Comparison of ENCODE assay signal across 8 cellular contexts in the genomic region with DNA sequence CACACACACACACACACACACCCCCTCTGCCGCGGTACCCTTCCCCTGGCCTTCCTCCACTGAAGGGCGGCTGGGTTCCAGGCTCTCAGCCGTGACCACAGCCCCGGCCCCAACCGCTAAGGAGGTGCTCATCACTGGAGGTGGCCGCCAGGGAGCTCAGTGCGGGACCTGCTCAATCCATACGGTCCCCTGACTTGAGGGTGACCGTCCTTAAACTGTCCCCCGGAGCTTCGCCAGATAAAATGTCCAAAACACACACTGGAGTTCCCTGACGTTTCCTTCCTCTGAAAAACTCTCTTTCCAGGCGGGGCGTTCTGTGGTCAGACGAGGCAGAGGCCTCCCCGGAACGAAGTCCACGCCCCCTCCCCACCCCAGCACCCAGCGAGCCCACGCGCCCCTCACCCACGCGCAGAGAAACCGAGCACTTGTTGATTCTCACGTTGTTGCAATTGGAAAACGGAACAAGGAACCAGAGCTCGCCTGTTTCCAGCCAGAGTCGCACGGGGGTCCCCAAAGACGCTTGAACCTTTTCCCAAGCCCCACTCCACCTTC. TPM values are rescaled to one million over a fixed set of nuclear protein-coding genes. Genes with fewer than 3 reads are reported as not detected.
DNase-seq lines count a peak whose midpoint lies in the region; ATAC-seq and TF ChIP-seq lines count a peak whose summit lies in the region.

No MANE protein-coding gene starts in this region.

- in situ Hi-C loops in G401 (cut with HindIII; ENCODE audit: low sequenced_read_pairs): no loop called here

- H3K4me1 Mint-ChIP-seq in activated T-cell treated with anti-CD3 and anti-CD28 coated beads, Interleukin-2, amount 50 U/mL, for 4 hours (ENCODE audit: low read depth): peaks cover 64% of the 10 kb centered on the region

- H3K4me3 ChIP-seq in LNCaP clone FGC (ENCODE audit: low read depth, low read length) (peak overlapping the region; percentile 78), foreskin fibroblast (ENCODE audit: low read depth in 1 of 2, low read length in 2 of 2) (peak overlapping the region; percentile 42 to 52), neutrophil (ENCODE audit: low read depth in 1 of 2, low read length in 1 of 2) (peak overlapping the region; percentile 89 to 94)

- peak; percentile 16 to 20 for ATAC-seq in activated T-cell treated with anti-CD3 and anti-CD28 coated beads, Interleukin-2, amount 50 U/mL, for 4 hours

- H3K27ac ChIP-seq in neutrophil: peak overlapping the region; percentile 100

- H3K4me1 ChIP-seq in neutrophil (ENCODE audit: control insufficient read depth in 1 of 2, insufficient read depth in 1 of 2, low read depth in 1 of 2, low read length in 1 of 2): peaks cover 62 to 63% of the 10 kb centered on the region in 2 experiments

- H3K36me3 ChIP-seq in neutrophil: peaks cover 14% of the 10 kb centered on the region

- peak overlapping the region; percentile 97 for H3K4me3 Mint-ChIP-seq in activated T-cell treated with anti-CD3 and anti-CD28 coated beads, Interleukin-2, amount 50 U/mL, for 4 hours

- no peaks in the 10 kb centered on the region for H3K9me3 ChIP-seq in neutrophil

- CTCF ChIA-PET in GM10248 (lab: Yijun Ruan, JAX): interaction anchor here (0.9 to 3.4 kb wide), 5 partner anchors 9 to 148 kb away, joined by 3 to 17 read pairs (median 5); no protein-coding TSS in a partner anchor

- peak; percentile 47 for DNase-seq in GM10248 (ENCODE audit: extremely low spot score)
- DNase-seq in LNCaP clone FGC (ENCODE audit: low read depth): no peak
- DNase-seq in activated T-cell treated with anti-CD3 and anti-CD28 coated beads, Interleukin-2, amount 50 U/mL, for 4 hours: peak; percentile 58
- peak in 1 of 2 donors; percentile 15 for DNase-seq in foreskin fibroblast
- no peak for DNase-seq in AG08396 (ENCODE audit: low spot score)
- DNase-seq in NCI-H2107 treated with DMSO at 0.1 percent for 48 hours (lab: John Stamatoyannopoulos, UW; ENCODE audit: unreplicated experiment): no peak
- no peak for DNase-seq in G401 (ENCODE audit: low spot score)

- no peaks in the 10 kb centered on the region for H3K9me3 Mint-ChIP-seq in activated T-cell treated with anti-CD3 and anti-CD28 coated beads, Interleukin-2, amount 50 U/mL, for 4 hours

- no peak for TF ChIP-seq CTCF in GM10248 (IDR thresholded peaks at IDR 0.05; ENCODE audit: control extremely low read depth, extremely low read depth, low read depth, missing control alignments)
- TF ChIP-seq CTCF in LNCaP clone FGC (IDR thresholded peaks at IDR 0.05; ENCODE audit: control insufficient read depth, extremely low read depth, insufficient read depth): no peak
- TF ChIP-seq CTCF in foreskin fibroblast (IDR thresholded peaks at IDR 0.05; ENCODE audit: low read depth, low read length): no peak
- no peak for TF ChIP-seq CTCF in neutrophil (IDR thresholded peaks at IDR 0.05)

- no peaks in the 10 kb centered on the region for H3K27me3 Mint-ChIP-seq in activated T-cell treated with anti-CD3 and anti-CD28 coated beads, Interleukin-2, amount 50 U/mL, for 4 hours (ENCODE audit: low read depth)

- H3K36me3 Mint-ChIP-seq in activated T-cell treated with anti-CD3 and anti-CD28 coated beads, Interleukin-2, amount 50 U/mL, for 4 hours (ENCODE audit: insufficient read depth): peaks cover 22% of the 10 kb centered on the region

- H3K27me3 ChIP-seq in neutrophil: no peaks in the 10 kb centered on the region

- POLR2A ChIA-PET in GM10248 (lab: Yijun Ruan, JAX): interaction anchor here (0.5 to 0.7 kb wide), 3 partner anchors 8 to 95 kb away, joined by 4 to 7 read pairs (median 5); no protein-coding TSS in a partner anchor

RNA-seq across cellular contexts. Expression of a gene that starts 1.4 kb away (rescaled TPM):
- 10 to 100 TPM; 28.1 to 32.9 (median 32.3) TPM for total RNA-seq in activated T-cell treated with anti-CD3 and anti-CD28 coated beads, Interleukin-2, amount 50 U/mL, for 4 hours
- total RNA-seq in G401 (2014; rRNA removed; shearing (Covaris generic)): 1.3 and 3.4 TPM in 2 replicates

Comparison
In these comparisons a context has a peak if more than half of its experiments do, and no peak if none do; other contexts are left out.
1. DNase-seq: peak in GM10248 (single experiment) and activated T-cell treated with anti-CD3 and anti-CD28 coated beads, Interleukin-2, amount 50 U/mL, for 4 hours (single experiment); none in LNCaP clone FGC (single experiment), AG08396 (single experiment), NCI-H2107 treated with DMSO at 0.1 percent for 48 hours (single experiment) and G401 (single experiment).
2. Peak in every context shown above with its lines, with median percentiles within 50 percentile points of each other: H3K4me3 ChIP-seq.